Comparison of ENCODE assay signal across 24 cellular contexts in the genomic region with DNA sequence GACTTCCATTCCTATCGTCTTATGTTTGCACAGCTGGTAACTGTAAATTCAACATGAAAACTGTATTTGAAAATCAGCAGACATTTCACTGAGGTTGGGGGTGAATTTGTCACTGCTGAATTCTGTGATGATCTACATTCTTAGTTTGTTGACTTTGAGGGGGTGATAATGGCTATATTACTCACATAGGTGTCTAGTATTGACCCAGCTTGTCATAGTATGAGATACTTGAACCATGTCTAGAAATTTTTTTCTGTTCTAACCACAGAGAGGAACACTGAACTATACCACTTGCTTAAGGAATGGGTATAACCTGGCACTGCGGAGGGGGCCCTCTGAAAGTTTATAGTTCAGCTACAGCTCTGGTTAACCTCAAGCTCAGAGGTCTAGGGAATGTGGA.
A peak's percentile ranks its signal among the peaks of the same experiment; 100 is the strongest.
DNase-seq lines count a peak whose midpoint lies in the region; ATAC-seq, FAIRE-seq and TF ChIP-seq lines count a peak whose summit lies in the region.
"Had no signal": no experiment of that assay in that cellular context is flagged by ENCODE, and none has a peak within 500 bp of the region (broad histone marks: within the 10 kb centered on the region; RNA-seq: fewer than 3 reads in every experiment).

No MANE protein-coding gene starts in this region.

- CTCF ChIA-PET in OCI-LY7 (lab: Charles Lee; ENCODE audit: unreplicated experiment), result no interaction called here

- peaks cover 37 to 52% of the 10 kb centered on the region in 2 donors for H3K27me3 Mint-ChIP-seq in effector memory CD8-positive, alpha-beta T cell

- no peaks in the 10 kb centered on the region for H3K79me2 ChIP-seq in OCI-LY7 (ENCODE audit: insufficient read depth, low read depth, low read length)

- H3K4me2 ChIP-seq in OCI-LY7 (ENCODE audit: low read length), result no peak overlapping the region

- H3K9me3 Mint-ChIP-seq in stimulated activated effector memory CD8-positive, alpha-beta T cell treated with anti-CD3 and anti-CD28 coated beads, Interleukin-12 subunit alpha, Interleukin-12 subunit beta, amount 100 ng/mL, for 72 hours, result no peaks in the 10 kb centered on the region
- no peaks in the 10 kb centered on the region for H3K9me3 Mint-ChIP-seq in effector memory CD8-positive, alpha-beta T cell

- no peaks in the 10 kb centered on the region for H3K9me2 ChIP-seq in OCI-LY7 (ENCODE audit: insufficient read depth, low read length)

- H2AFZ ChIP-seq in OCI-LY7 (ENCODE audit: low read length), result no peak overlapping the region

- intact Hi-C loops in OCI-LY7 (cut with micrococcal nuclease; ENCODE audit: unreplicated experiment), result no loop called here

- no peaks in the 10 kb centered on the region for H3K36me3 ChIP-seq in OCI-LY7 (ENCODE audit: insufficient read depth, low read length)
- H3K36me3 ChIP-seq: heart right ventricle, left ventricle myocardium inferior, thyroid gland had no signal

- H3K4me1 ChIP-seq in OCI-LY7 (ENCODE audit: insufficient read depth, low read length, poor library complexity, severe bottlenecking), result no peaks in the 10 kb centered on the region

- no peak overlapping the region for H3K4me3 Mint-ChIP-seq in stimulated activated effector memory CD8-positive, alpha-beta T cell treated with anti-CD3 and anti-CD28 coated beads, Interleukin-12 subunit alpha, Interleukin-12 subunit beta, amount 100 ng/mL, for 72 hours
- no peak overlapping the region for H3K4me3 Mint-ChIP-seq in effector memory CD8-positive, alpha-beta T cell
- H3K4me3 Mint-ChIP-seq: activated CD8-positive, alpha-beta T cell treated with anti-CD3 and anti-CD28 coated beads for 36 hours; CD4-positive, CD25-positive, alpha-beta regulatory T cell; stimulated activated memory B cell treated with anti-CD40 and anti-IgM and Interleukin-4, amounts not matched to agents 10 μg/mL and 1 μg/mL and 100 μg/mL, for 72 hours had no signal

- H3K36me3 Mint-ChIP-seq in stimulated activated effector memory CD8-positive, alpha-beta T cell treated with anti-CD3 and anti-CD28 coated beads, Interleukin-12 subunit alpha, Interleukin-12 subunit beta, amount 100 ng/mL, for 72 hours, result no peaks in the 10 kb centered on the region
- no peaks in the 10 kb centered on the region for H3K36me3 Mint-ChIP-seq in effector memory CD8-positive, alpha-beta T cell (ENCODE audit: insufficient read depth)
- H3K36me3 Mint-ChIP-seq: CD4-positive, CD25-positive, alpha-beta regulatory T cell; stimulated activated memory B cell treated with anti-CD40 and anti-IgM and Interleukin-4, amounts not matched to agents 10 μg/mL and 1 μg/mL and 100 μg/mL, for 72 hours had no signal

- no peak overlapping the region for H3K27ac ChIP-seq in OCI-LY7 (ENCODE audit: low read depth, low read length, poor library complexity, severe bottlenecking)
- H3K27ac ChIP-seq: left ventricle myocardium inferior, thyroid gland had no signal

- no peak for FAIRE-seq in HTR-8/SVneo (lab: Jason Lieb, UNC)
- FAIRE-seq: HepG2 had no signal

- no peak overlapping the region for H3K27ac Mint-ChIP-seq in stimulated activated effector memory CD8-positive, alpha-beta T cell treated with anti-CD3 and anti-CD28 coated beads, Interleukin-12 subunit alpha, Interleukin-12 subunit beta, amount 100 ng/mL, for 72 hours
- no peak overlapping the region for H3K27ac Mint-ChIP-seq in effector memory CD8-positive, alpha-beta T cell
- H3K27ac Mint-ChIP-seq: activated CD8-positive, alpha-beta T cell treated with anti-CD3 and anti-CD28 coated beads for 36 hours; CD4-positive, CD25-positive, alpha-beta regulatory T cell; stimulated activated memory B cell treated with anti-CD40 and anti-IgM and Interleukin-4, amounts not matched to agents 10 μg/mL and 1 μg/mL and 100 μg/mL, for 72 hours had no signal

- BruUV-seq in OCI-LY7 (replicated peaks; lab: Mats Ljungman, UMichigan), result no TSS peak

- POLR2A ChIA-PET in OCI-LY7 (lab: Charles Lee), result no interaction called here

- no peaks in the 10 kb centered on the region for H3K4me1 Mint-ChIP-seq in stimulated activated effector memory CD8-positive, alpha-beta T cell treated with anti-CD3 and anti-CD28 coated beads, Interleukin-12 subunit alpha, Interleukin-12 subunit beta, amount 100 ng/mL, for 72 hours
- no peaks in the 10 kb centered on the region for H3K4me1 Mint-ChIP-seq in effector memory CD8-positive, alpha-beta T cell (ENCODE audit: low read depth in 2 of 2)
- H3K4me1 Mint-ChIP-seq: CD4-positive, CD25-positive, alpha-beta regulatory T cell; stimulated activated memory B cell treated with anti-CD40 and anti-IgM and Interleukin-4, amounts not matched to agents 10 μg/mL and 1 μg/mL and 100 μg/mL, for 72 hours had no signal

- ATAC-seq in GM18868 (IDR thresholded peaks at IDR 0.05; ENCODE audit: unreplicated experiment) (peak; percentile 87), GM18502 (IDR thresholded peaks at IDR 0.05; ENCODE audit: poor library complexity, unreplicated experiment) (no peak)
- ATAC-seq in stimulated activated effector memory CD8-positive, alpha-beta T cell treated with anti-CD3 and anti-CD28 coated beads, Interleukin-12 subunit alpha, Interleukin-12 subunit beta, amount 100 ng/mL, for 72 hours, result peak; percentile 80
- ATAC-seq in effector memory CD8-positive, alpha-beta T cell (replicated peaks), result no peak
- ATAC-seq: activated CD4-positive, CD25-positive, alpha-beta regulatory T cell treated with anti-CD3 and anti-CD28 coated beads, Interleukin-2, amount 50 U/mL, for 24 hours; activated CD8-positive, alpha-beta T cell treated with anti-CD3 and anti-CD28 coated beads for 36 hours; HepG2; Right ventricle myocardium inferior; stimulated activated memory B cell treated with anti-CD40 and anti-IgM and Interleukin-4, amounts not matched to agents 10 μg/mL and 1 μg/mL and 100 μg/mL, for 72 hours had no signal

- H3K4me3 ChIP-seq in foreskin fibroblast (ENCODE audit: low read depth in 1 of 2, low read length in 2 of 2) (no peak overlapping the region), OCI-LY7 (ENCODE audit: low read depth, low read length, poor library complexity, severe bottlenecking) (no peak overlapping the region)
- H3K4me3 ChIP-seq: heart right ventricle, left ventricle myocardium inferior, thyroid gland had no signal

- H4K20me1 ChIP-seq in OCI-LY7 (ENCODE audit: insufficient read depth, low read length), result no peaks in the 10 kb centered on the region

- no peak for TF ChIP-seq CTCF in foreskin fibroblast (IDR thresholded peaks at IDR 0.05; ENCODE audit: low read depth, low read length)
- no peak for TF ChIP-seq CTCF in OCI-LY7 (conservative IDR thresholded peaks at IDR 0.05; ENCODE audit: low read length)

- DNase-seq in NCI-H748 (lab: John Stamatoyannopoulos, UW; ENCODE audit: unreplicated experiment) (peak; percentile 95), foreskin fibroblast (peak; percentile 53 to 66), OCI-LY7 (ENCODE audit: low spot score) (no peak), HTR-8/SVneo (ENCODE audit: insufficient read length, low spot score) (no peak)
- DNase-seq in stimulated activated effector memory CD8-positive, alpha-beta T cell treated with anti-CD3 and anti-CD28 coated beads, Interleukin-12 subunit alpha, Interleukin-12 subunit beta, amount 100 ng/mL, for 72 hours (ENCODE audit: low spot score in 2 of 2), result no peak
- DNase-seq in effector memory CD8-positive, alpha-beta T cell, result no peak
- DNase-seq: activated CD8-positive, alpha-beta T cell treated with anti-CD3 and anti-CD28 coated beads for 36 hours; activated T-cell treated with anti-CD3 and anti-CD28 coated beads for 4 hours; amygdala; caudate nucleus; CD4-positive, CD25-positive, alpha-beta regulatory T cell; heart right ventricle; left ventricle myocardium inferior; NCI-H1105; NCI-H446; stimulated activated CD4-positive, alpha-beta T cell treated with anti-CD3 and anti-CD28 coated beads, Interleukin-2, amount 100 ng/mL, for 24 hours; SW 1271; thyroid gland had no signal

- H3K9me3 ChIP-seq in OCI-LY7 (ENCODE audit: low read length), result no peaks in the 10 kb centered on the region
- H3K9me3 ChIP-seq: thyroid gland had no signal

Comparison
In these comparisons a context has a peak if more than half of its experiments do, and no peak if none do; other contexts are left out.
1. ATAC-seq: peak in GM18868 (single experiment) and stimulated activated effector memory CD8-positive, alpha-beta T cell treated with anti-CD3 and anti-CD28 coated beads, Interleukin-12 subunit alpha, Interleukin-12 subunit beta, amount 100 ng/mL, for 72 hours (single experiment); none in effector memory CD8-positive, alpha-beta T cell (single experiment) and GM18502 (single experiment).
2. DNase-seq: peak in NCI-H748 (single experiment) and foreskin fibroblast (2 of 2); none in stimulated activated effector memory CD8-positive, alpha-beta T cell treated with anti-CD3 and anti-CD28 coated beads, Interleukin-12 subunit alpha, Interleukin-12 subunit beta, amount 100 ng/mL, for 72 hours (0 of 2), OCI-LY7 (single experiment), HTR-8/SVneo (single experiment) and effector memory CD8-positive, alpha-beta T cell (0 of 3).